ENCODE assay signal across 1 cellular context in the genomic region with DNA sequence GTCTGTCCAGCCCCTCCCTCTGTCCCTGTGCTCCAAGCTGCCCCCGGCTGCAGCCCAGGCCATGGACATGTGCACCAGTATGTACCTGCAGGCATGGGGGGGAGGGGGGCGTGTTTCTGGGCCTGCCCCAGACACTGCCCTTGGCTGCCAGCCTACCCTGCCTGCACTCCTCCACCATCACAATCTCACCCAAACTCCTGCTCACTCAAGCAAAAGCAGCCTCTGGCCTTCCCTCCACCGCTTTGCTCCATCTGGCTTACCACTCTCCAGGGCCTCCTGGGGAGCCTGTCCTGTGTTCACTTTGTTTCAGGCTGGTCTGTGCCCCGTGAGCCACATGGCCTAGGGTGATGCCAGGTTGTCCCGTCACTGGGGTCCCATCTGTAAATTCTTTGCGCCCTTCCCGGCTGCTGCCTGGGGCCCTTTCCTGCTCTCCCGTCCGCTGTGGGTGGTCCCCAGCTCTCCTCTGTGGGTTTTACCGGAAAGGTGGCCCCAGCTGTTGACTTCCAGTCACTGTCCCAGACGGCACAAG.
TF ChIP-seq lines count a peak whose summit lies in the region.

No MANE protein-coding gene starts in this region.

TF ChIP-seq in H1, 55 proteins besides CTCF, POLR2A, EP300 and RAD21 (continued from another document):
- TF ChIP-seq MAX (IDR thresholded peaks at IDR 0.05), result no peak
- no peak for TF ChIP-seq MAFK (IDR thresholded peaks at IDR 0.05; ENCODE audit: low read depth, low read length)
- no peak for TF ChIP-seq KDM5A (IDR thresholded peaks at IDR 0.05; ENCODE audit: low read length)
- TF ChIP-seq KDM1A (IDR thresholded peaks at IDR 0.05; ENCODE audit: borderline replicate concordance, low read length), result no peak
- TF ChIP-seq ZNF274 (IDR thresholded peaks at IDR 0.05; ENCODE audit: borderline replicate concordance, extremely low read depth, low read length), result no peak
- no peak for TF ChIP-seq SP4 (IDR thresholded peaks at IDR 0.05; ENCODE audit: low read length)
- TF ChIP-seq BCL11A (IDR thresholded peaks at IDR 0.05; ENCODE audit: low read depth in 2 of 2, low read length in 2 of 2), result no peak
- TF ChIP-seq FOSL1 (IDR thresholded peaks at IDR 0.05; ENCODE audit: insufficient read depth, low read depth, low read length), result no peak
- TF ChIP-seq, protein P1, sequence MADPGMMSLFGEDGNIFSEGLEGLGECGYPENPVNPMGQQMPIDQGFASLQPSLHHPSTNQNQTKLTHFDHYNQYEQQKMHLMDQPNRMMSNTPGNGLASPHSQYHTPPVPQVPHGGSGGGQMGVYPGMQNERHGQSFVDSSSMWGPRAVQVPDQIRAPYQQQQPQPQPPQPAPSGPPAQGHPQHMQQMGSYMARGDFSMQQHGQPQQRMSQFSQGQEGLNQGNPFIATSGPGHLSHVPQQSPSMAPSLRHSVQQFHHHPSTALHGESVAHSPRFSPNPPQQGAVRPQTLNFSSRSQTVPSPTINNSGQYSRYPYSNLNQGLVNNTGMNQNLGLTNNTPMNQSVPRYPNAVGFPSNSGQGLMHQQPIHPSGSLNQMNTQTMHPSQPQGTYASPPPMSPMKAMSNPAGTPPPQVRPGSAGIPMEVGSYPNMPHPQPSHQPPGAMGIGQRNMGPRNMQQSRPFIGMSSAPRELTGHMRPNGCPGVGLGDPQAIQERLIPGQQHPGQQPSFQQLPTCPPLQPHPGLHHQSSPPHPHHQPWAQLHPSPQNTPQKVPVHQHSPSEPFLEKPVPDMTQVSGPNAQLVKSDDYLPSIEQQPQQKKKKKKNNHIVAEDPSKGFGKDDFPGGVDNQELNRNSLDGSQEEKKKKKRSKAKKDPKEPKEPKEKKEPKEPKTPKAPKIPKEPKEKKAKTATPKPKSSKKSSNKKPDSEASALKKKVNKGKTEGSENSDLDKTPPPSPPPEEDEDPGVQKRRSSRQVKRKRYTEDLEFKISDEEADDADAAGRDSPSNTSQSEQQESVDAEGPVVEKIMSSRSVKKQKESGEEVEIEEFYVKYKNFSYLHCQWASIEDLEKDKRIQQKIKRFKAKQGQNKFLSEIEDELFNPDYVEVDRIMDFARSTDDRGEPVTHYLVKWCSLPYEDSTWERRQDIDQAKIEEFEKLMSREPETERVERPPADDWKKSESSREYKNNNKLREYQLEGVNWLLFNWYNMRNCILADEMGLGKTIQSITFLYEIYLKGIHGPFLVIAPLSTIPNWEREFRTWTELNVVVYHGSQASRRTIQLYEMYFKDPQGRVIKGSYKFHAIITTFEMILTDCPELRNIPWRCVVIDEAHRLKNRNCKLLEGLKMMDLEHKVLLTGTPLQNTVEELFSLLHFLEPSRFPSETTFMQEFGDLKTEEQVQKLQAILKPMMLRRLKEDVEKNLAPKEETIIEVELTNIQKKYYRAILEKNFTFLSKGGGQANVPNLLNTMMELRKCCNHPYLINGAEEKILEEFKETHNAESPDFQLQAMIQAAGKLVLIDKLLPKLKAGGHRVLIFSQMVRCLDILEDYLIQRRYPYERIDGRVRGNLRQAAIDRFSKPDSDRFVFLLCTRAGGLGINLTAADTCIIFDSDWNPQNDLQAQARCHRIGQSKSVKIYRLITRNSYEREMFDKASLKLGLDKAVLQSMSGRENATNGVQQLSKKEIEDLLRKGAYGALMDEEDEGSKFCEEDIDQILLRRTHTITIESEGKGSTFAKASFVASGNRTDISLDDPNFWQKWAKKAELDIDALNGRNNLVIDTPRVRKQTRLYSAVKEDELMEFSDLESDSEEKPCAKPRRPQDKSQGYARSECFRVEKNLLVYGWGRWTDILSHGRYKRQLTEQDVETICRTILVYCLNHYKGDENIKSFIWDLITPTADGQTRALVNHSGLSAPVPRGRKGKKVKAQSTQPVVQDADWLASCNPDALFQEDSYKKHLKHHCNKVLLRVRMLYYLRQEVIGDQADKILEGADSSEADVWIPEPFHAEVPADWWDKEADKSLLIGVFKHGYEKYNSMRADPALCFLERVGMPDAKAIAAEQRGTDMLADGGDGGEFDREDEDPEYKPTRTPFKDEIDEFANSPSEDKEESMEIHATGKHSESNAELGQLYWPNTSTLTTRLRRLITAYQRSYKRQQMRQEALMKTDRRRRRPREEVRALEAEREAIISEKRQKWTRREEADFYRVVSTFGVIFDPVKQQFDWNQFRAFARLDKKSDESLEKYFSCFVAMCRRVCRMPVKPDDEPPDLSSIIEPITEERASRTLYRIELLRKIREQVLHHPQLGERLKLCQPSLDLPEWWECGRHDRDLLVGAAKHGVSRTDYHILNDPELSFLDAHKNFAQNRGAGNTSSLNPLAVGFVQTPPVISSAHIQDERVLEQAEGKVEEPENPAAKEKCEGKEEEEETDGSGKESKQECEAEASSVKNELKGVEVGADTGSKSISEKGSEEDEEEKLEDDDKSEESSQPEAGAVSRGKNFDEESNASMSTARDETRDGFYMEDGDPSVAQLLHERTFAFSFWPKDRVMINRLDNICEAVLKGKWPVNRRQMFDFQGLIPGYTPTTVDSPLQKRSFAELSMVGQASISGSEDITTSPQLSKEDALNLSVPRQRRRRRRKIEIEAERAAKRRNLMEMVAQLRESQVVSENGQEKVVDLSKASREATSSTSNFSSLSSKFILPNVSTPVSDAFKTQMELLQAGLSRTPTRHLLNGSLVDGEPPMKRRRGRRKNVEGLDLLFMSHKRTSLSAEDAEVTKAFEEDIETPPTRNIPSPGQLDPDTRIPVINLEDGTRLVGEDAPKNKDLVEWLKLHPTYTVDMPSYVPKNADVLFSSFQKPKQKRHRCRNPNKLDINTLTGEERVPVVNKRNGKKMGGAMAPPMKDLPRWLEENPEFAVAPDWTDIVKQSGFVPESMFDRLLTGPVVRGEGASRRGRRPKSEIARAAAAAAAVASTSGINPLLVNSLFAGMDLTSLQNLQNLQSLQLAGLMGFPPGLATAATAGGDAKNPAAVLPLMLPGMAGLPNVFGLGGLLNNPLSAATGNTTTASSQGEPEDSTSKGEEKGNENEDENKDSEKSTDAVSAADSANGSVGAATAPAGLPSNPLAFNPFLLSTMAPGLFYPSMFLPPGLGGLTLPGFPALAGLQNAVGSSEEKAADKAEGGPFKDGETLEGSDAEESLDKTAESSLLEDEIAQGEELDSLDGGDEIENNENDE (IDR thresholded peaks at IDR 0.05; ENCODE audit: insufficient replicate concordance, low read length), result no peak
- TF ChIP-seq TBP (IDR thresholded peaks at IDR 0.05; ENCODE audit: low read depth, low read length), result no peak
- TF ChIP-seq TEAD4 (IDR thresholded peaks at IDR 0.05; ENCODE audit: low read depth, low read length), result no peak
- no peak for TF ChIP-seq SP2 (IDR thresholded peaks at IDR 0.05; ENCODE audit: low read length)
- TF ChIP-seq JUN (IDR thresholded peaks at IDR 0.05; ENCODE audit: low read depth, low read length), result no peak
- no peak for TF ChIP-seq CBX8 (IDR thresholded peaks at IDR 0.05; ENCODE audit: borderline replicate concordance, low read depth, low read length)
- TF ChIP-seq RBBP5 (IDR thresholded peaks at IDR 0.05; ENCODE audit: borderline replicate concordance, low read depth, low read length), result no peak
- TF ChIP-seq CEBPB (IDR thresholded peaks at IDR 0.05; ENCODE audit: low read depth, low read length), result no peak
- TF ChIP-seq EZH2 (IDR thresholded peaks at IDR 0.05; ENCODE audit: low read depth, low read length, severe bottlenecking), result no peak
